Comparison of ENCODE assay signal across 19 cellular contexts in the genomic region with DNA sequence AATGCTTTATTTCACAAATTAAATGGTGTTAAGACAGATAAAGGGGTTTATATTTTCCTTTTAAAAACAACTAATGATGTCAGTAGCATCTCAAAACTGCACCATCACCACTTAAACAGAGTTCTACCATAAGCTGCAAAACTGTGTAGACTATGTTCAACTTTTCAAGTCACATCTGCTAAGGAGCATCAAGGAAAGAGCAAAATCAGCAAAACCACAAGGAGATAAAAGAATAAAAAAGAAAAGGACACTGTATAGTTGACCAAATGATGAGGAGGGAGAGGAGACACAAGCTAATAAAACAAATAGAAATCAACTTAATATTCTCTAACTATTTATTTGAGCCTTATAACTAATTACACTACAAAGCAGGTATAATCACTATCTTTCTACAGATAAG.
"Had no signal": no experiment of that assay in that cellular context is flagged by ENCODE, and none has a peak within 500 bp of the region (broad histone marks: within the 10 kb centered on the region; RNA-seq: fewer than 3 reads in every experiment).

No MANE protein-coding gene starts in this region.

- H3K27ac ChIP-seq: dorsolateral prefrontal cortex, heart left ventricle, sigmoid colon, skin epidermis, testis, tibial nerve, upper lobe of right lung, vagina had no signal

- H3K4me1 Mint-ChIP-seq: nephron progenitor cell had no signal

- H3K27ac Mint-ChIP-seq: nephron progenitor cell; stimulated activated naive B cell treated with anti-CD40 and anti-IgM and Interleukin-4, amounts not matched to agents 10 μg/mL and 1 μg/mL and 100 μg/mL, for 72 hours; stimulated activated naive CD8-positive, alpha-beta T cell treated with anti-CD3 and anti-CD28 coated beads, Interleukin-15, amount 100 ng/mL, for 72 hours had no signal

- H3K27me3 Mint-ChIP-seq: naive thymus-derived CD4-positive, alpha-beta T cell; stimulated activated naive B cell treated with anti-CD40 and anti-IgM and Interleukin-4, amounts not matched to agents 10 μg/mL and 1 μg/mL and 100 μg/mL, for 72 hours; stimulated activated naive CD8-positive, alpha-beta T cell treated with anti-CD3 and anti-CD28 coated beads, Interleukin-15, amount 100 ng/mL, for 72 hours had no signal

- DNase-seq: dorsolateral prefrontal cortex; effector CD8-positive, alpha-beta T cell; heart left ventricle; hippocampal formation; mammary epithelial cell; naive thymus-derived CD4-positive, alpha-beta T cell; nephron progenitor cell; sigmoid colon; stimulated activated CD4-positive, alpha-beta T cell treated with anti-CD3 and anti-CD28 coated beads, Interleukin-2, amount 100 ng/mL, for 24 hours; stimulated activated CD4-positive, alpha-beta T cell treated with anti-CD3 and anti-CD28 coated beads, Interleukin-4, amount 100 ng/mL, for 4 hours; stimulated activated naive B cell treated with anti-CD40 and anti-IgM and Interleukin-4, amounts not matched to agents 10 μg/mL and 1 μg/mL and 100 μg/mL, for 72 hours; stimulated activated naive CD8-positive, alpha-beta T cell treated with anti-CD3 and anti-CD28 coated beads, Interleukin-15, amount 100 ng/mL, for 72 hours; testis; upper lobe of right lung had no signal

- H3K4me1 ChIP-seq: heart left ventricle, sigmoid colon, testis, upper lobe of right lung, vagina had no signal

- H3K9me3 Mint-ChIP-seq: naive thymus-derived CD4-positive, alpha-beta T cell; stimulated activated naive B cell treated with anti-CD40 and anti-IgM and Interleukin-4, amounts not matched to agents 10 μg/mL and 1 μg/mL and 100 μg/mL, for 72 hours; stimulated activated naive CD8-positive, alpha-beta T cell treated with anti-CD3 and anti-CD28 coated beads, Interleukin-15, amount 100 ng/mL, for 72 hours had no signal

- ATAC-seq: esophagus mucosa; heart left ventricle; left lobe of liver; naive thymus-derived CD4-positive, alpha-beta T cell; stimulated activated naive B cell treated with anti-CD40 and anti-IgM and Interleukin-4, amounts not matched to agents 10 μg/mL and 1 μg/mL and 100 μg/mL, for 72 hours; stimulated activated naive CD8-positive, alpha-beta T cell treated with anti-CD3 and anti-CD28 coated beads, Interleukin-15, amount 100 ng/mL, for 72 hours; upper lobe of right lung had no signal

- H3K27me3 ChIP-seq: dorsolateral prefrontal cortex, heart left ventricle, sigmoid colon, testis, tibial nerve, upper lobe of right lung, vagina had no signal

- H3K4me3 ChIP-seq: dorsolateral prefrontal cortex, heart left ventricle, sigmoid colon, skin epidermis, testis, tibial nerve, upper lobe of right lung, vagina had no signal

- H3K9me3 ChIP-seq: heart left ventricle, sigmoid colon, testis, tibial nerve, upper lobe of right lung, vagina had no signal

- H3K4me3 Mint-ChIP-seq: naive thymus-derived CD4-positive, alpha-beta T cell; nephron progenitor cell; stimulated activated naive B cell treated with anti-CD40 and anti-IgM and Interleukin-4, amounts not matched to agents 10 μg/mL and 1 μg/mL and 100 μg/mL, for 72 hours; stimulated activated naive CD8-positive, alpha-beta T cell treated with anti-CD3 and anti-CD28 coated beads, Interleukin-15, amount 100 ng/mL, for 72 hours had no signal
